9 cellular contexts compared by ENCODE assay signal in the genomic region with DNA sequence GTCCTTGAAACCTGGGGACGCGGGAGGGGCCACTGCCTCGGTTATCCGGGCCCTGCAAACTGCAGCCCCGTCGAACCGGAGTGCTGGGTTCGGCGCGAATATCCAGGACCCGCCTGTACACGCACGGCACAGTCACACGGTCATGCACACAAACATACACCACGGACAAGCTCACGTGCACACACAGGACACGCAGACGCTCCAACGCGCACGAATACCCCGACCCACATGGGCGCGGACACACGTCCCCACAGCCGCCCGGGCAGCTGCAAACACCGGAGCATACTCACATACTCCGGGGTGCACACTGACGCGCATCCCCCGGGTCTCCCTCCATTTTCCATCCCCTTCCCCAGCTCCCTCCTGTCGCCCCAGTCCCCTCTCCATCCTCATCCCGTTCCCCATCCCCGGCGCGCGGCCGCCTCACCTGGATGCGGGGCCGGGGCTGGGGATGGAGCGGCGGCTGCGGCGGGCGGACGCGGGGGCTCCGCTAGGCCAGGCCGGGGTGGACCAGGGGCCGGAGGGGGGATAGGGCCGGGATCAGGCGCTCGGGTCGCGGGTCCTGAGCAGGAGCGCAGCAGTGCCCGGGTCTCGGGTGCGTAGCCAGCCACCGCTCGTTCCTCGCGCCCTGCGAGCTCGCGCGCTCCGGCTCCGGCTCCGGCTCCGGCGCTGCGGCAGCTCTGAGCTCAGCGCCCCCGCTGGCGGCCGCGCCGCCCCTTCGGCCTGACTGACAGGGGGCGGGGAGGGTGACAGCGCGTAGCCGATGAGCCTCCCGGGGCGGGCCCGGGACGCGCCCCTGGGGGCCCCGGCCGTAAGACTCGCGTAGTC. TPM values are rescaled to one million over a fixed set of nuclear protein-coding genes. Genes with fewer than 3 reads are reported as not detected.
A peak's percentile ranks its signal among the peaks of the same experiment; 100 is the strongest.
DNase-seq lines count a peak whose midpoint lies in the region; ATAC-seq and TF ChIP-seq lines count a peak whose summit lies in the region.
"Had no signal": no experiment of that assay in that cellular context is flagged by ENCODE, and none has a peak within 500 bp of the region (broad histone marks: within the 10 kb centered on the region; RNA-seq: fewer than 3 reads in every experiment).

A gene with protein sequence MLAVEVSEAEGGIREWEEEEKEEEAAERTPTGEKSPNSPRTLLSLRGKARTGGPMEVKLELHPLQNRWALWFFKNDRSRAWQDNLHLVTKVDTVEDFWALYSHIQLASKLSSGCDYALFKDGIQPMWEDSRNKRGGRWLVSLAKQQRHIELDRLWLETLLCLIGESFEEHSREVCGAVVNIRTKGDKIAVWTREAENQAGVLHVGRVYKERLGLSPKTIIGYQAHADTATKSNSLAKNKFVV (plus strand): TSS at position 823 of the 828 bp plus-strand sequence. CDS start 12,113 bp downstream, outside the sequence.
A gene (minus strand): TSS at position 682 of the 828 bp plus-strand sequence. CDS start 880 bp downstream, outside the sequence.

- H3K4me3 Mint-ChIP-seq in CD8-positive, alpha-beta memory T cell, result peak within 1 kb of the TSS; percentile 62 to 86 (median 71)

- H3F3A ChIP-seq in smooth muscle cell (ENCODE audit: low read depth), result no peaks in the 10 kb centered on the region

- CTCF ChIA-PET in CD8-positive, alpha-beta memory T cell (lab: Charles Lee), result interaction anchor here (1.6 to 2.3 kb wide), 3 partner anchors 8 to 31 kb away, joined by 7 to 10 read pairs (median 9); a partner anchor contains a TSS

- H3K9ac ChIP-seq in smooth muscle cell (ENCODE audit: low read depth), result no peak within 1 kb of the TSS
- H3K9ac ChIP-seq: KMS-11 had no signal

- peak within 1 kb of the TSS; percentile 32 for H3K4me3 ChIP-seq in CD8-positive, alpha-beta memory T cell (ENCODE audit: low read length)
- H3K4me3 ChIP-seq in iPS-11a (ENCODE audit: low read depth, low read length) (peak within 1 kb of the TSS; percentile 77), smooth muscle cell (peak within 1 kb of the TSS; percentile 50)

- H3K9me3 Mint-ChIP-seq in CD8-positive, alpha-beta memory T cell, result peaks cover 0 to under 1% (median 0%) of the 10 kb centered on the region in 5 donors

- no peak within 1 kb of the TSS for H3K27ac ChIP-seq in CD8-positive, alpha-beta memory T cell (ENCODE audit: low read depth, low read length)
- no peak within 1 kb of the TSS for H3K27ac ChIP-seq in smooth muscle cell (ENCODE audit: low read depth)
- H3K27ac ChIP-seq: KMS-11 had no signal

- H3K27ac Mint-ChIP-seq in CD8-positive, alpha-beta memory T cell, result peak within 1 kb of the TSS in 1 of 8 donors; percentile 69

- 2% methylated on average over 54 of the region's 94 CpGs for WGBS in smooth muscle cell (ENCODE audit: low lambda C conversion rate)

- H3K36me3 Mint-ChIP-seq in CD8-positive, alpha-beta memory T cell, result peaks cover 0 to 2% (median 0%) of the 10 kb centered on the region in 3 donors

- peak within 1 kb of the TSS; percentile 69 for H2AFZ ChIP-seq in smooth muscle cell (ENCODE audit: low read depth)

- H3K79me2 ChIP-seq in smooth muscle cell (ENCODE audit: low read depth), result no peaks in the 10 kb centered on the region

- peaks cover 6% of the 10 kb centered on the region for H3K4me1 ChIP-seq in CD8-positive, alpha-beta memory T cell (ENCODE audit: insufficient read depth, low read length)
- peaks cover 11% of the 10 kb centered on the region for H3K4me1 ChIP-seq in smooth muscle cell (ENCODE audit: low read depth)

- peak within 1 kb of the TSS; percentile 85 for H3K4me2 ChIP-seq in smooth muscle cell
- H3K4me2 ChIP-seq: KMS-11 had no signal

- TF ChIP-seq CTCF in smooth muscle cell (IDR thresholded peaks at IDR 0.05; ENCODE audit: borderline replicate concordance, insufficient read depth, poor library complexity, severe bottlenecking), result no peak

- no peaks in the 10 kb centered on the region for H4K20me1 ChIP-seq in smooth muscle cell (ENCODE audit: low read depth)

- H3K9me3 ChIP-seq in CD8-positive, alpha-beta memory T cell (ENCODE audit: low read length), result no peaks in the 10 kb centered on the region
- H3K9me3 ChIP-seq in smooth muscle cell (replicated peaks; ENCODE audit: low read depth), result no peaks in the 10 kb centered on the region

- H3K27me3 ChIP-seq in CD8-positive, alpha-beta memory T cell (ENCODE audit: insufficient read depth, low read length, poor library complexity, severe bottlenecking), result peaks cover 44% of the 10 kb centered on the region
- peaks cover 88% of the 10 kb centered on the region for H3K27me3 ChIP-seq in smooth muscle cell (ENCODE audit: low read depth)

- no peaks in the 10 kb centered on the region for H3K36me3 ChIP-seq in CD8-positive, alpha-beta memory T cell (ENCODE audit: insufficient read depth, low read length)
- no peaks in the 10 kb centered on the region for H3K36me3 ChIP-seq in smooth muscle cell (ENCODE audit: low read depth)

- POLR2A ChIA-PET in CD8-positive, alpha-beta memory T cell (lab: Charles Lee), result no interaction called here

- peaks cover 43 to 76% of the 10 kb centered on the region in 2 donors for H3K27me3 Mint-ChIP-seq in CD8-positive, alpha-beta memory T cell

- H3K4me1 Mint-ChIP-seq in CD8-positive, alpha-beta memory T cell, result peaks cover 7 to 23% (median 14%) of the 10 kb centered on the region in 3 donors

- ATAC-seq in GM21529 (IDR thresholded peaks at IDR 0.05; ENCODE audit: unreplicated experiment), result peak; percentile 75
- no peak for ATAC-seq in HG03521 (IDR thresholded peaks at IDR 0.05; ENCODE audit: unreplicated experiment)
- no peak for ATAC-seq in HG02870 (IDR thresholded peaks at IDR 0.05; ENCODE audit: unreplicated experiment)

- DNase-seq in CD8-positive, alpha-beta memory T cell, result peak in 3 of 5 donors; percentile 39 to 64 (median 49)
- DNase-seq in NCI-H510A (lab: John Stamatoyannopoulos, UW) (peak; percentile 34), amniotic epithelial cell (ENCODE audit: low read depth) (peak; percentile 25), smooth muscle cell (lab: John Stamatoyannopoulos, UW; ENCODE audit: unreplicated experiment) (no peak)

RNA-seq across cellular contexts. Expression of the first gene that starts in this region (rescaled TPM):
- not detected for total RNA-seq in CD8-positive, alpha-beta memory T cell
- polyA plus RNA-seq in CD8-positive, alpha-beta memory T cell, result not detected
- not detected in 2 replicates for total RNA-seq in smooth muscle cell
- polyA plus RNA-seq in smooth muscle cell, result not detected in 2 replicates

RNA-seq across cellular contexts. Expression of the second gene that starts in this region (rescaled TPM):
- total RNA-seq in CD8-positive, alpha-beta memory T cell, result not detected
- polyA plus RNA-seq in CD8-positive, alpha-beta memory T cell, result not detected
- 0.45 TPM in 1 of 2 replicates, not detected in the other for total RNA-seq in smooth muscle cell
- 0.55 and 0.71 TPM in 2 replicates for polyA plus RNA-seq in smooth muscle cell

Comparison
In these comparisons a context has a peak if more than half of its experiments do, and no peak if none do; other contexts are left out.
1. Peak in DNase-seq and H3K4me3 ChIP-seq in CD8-positive, alpha-beta memory T cell; RNA of the genes that start here not detected or under 1 TPM.